In genomic region chr1:7540816-7541215, GRCh38 we compare ENCODE assay signal across 15 cellular contexts.
DNase-seq lines count a peak whose midpoint lies in the region; ATAC-seq and TF ChIP-seq lines count a peak whose summit lies in the region.
"Had no signal": no experiment of that assay in that cellular context is flagged by ENCODE, and none has a peak within 500 bp of the region (broad histone marks: within the 10 kb centered on the region; RNA-seq: fewer than 3 reads in every experiment).

No MANE protein-coding gene starts in this region.

- no peaks in the 10 kb centered on the region for H3K79me1 ChIP-seq in mesendoderm (ENCODE audit: low read length)

- TF ChIP-seq CTCF in glutamatergic neuron (IDR thresholded peaks at IDR 0.05; ENCODE audit: partially characterized antibody, unreplicated experiment) = no peak
- TF ChIP-seq CTCF in type B pancreatic cell (conservative IDR thresholded peaks at IDR 0.05) = no peak

- H3K4me1 ChIP-seq in mesendoderm (ENCODE audit: control insufficient read depth, low read depth, low read length) = peaks cover 8% of the 10 kb centered on the region
- H3K4me1 ChIP-seq: Caco-2 had no signal

- H3K18ac ChIP-seq in mesendoderm (ENCODE audit: low read length) = no peak overlapping the region

- no peak overlapping the region for H2AK5ac ChIP-seq in mesendoderm (ENCODE audit: low read length)

- H3K27ac Mint-ChIP-seq in glutamatergic neuron (ENCODE audit: unreplicated experiment) = no peak overlapping the region
- H3K27ac Mint-ChIP-seq in type B pancreatic cell = peak overlapping the region; percentile 0
- H3K27ac Mint-ChIP-seq: CD4-positive, alpha-beta T cell had no signal

- no CpG with 5 or more reads among the region's 7 CpGs for WGBS in mesendoderm (ENCODE audit: extremely low coverage, insufficient coverage, low lambda C conversion rate)

- peak overlapping the region; percentile 15 for H3K56ac ChIP-seq in mesendoderm (ENCODE audit: low read length)

- peaks cover 18% of the 10 kb centered on the region for H3K36me3 Mint-ChIP-seq in glutamatergic neuron (ENCODE audit: unreplicated experiment)
- H3K36me3 Mint-ChIP-seq in type B pancreatic cell = no peaks in the 10 kb centered on the region

- peaks cover 4% of the 10 kb centered on the region for H3K9me3 Mint-ChIP-seq in glutamatergic neuron (ENCODE audit: unreplicated experiment)
- no peaks in the 10 kb centered on the region for H3K9me3 Mint-ChIP-seq in type B pancreatic cell
- H3K9me3 Mint-ChIP-seq: CD4-positive, alpha-beta T cell had no signal

- H3K9ac ChIP-seq in mesendoderm (ENCODE audit: low read length) = no peak overlapping the region

- H3K27me3 ChIP-seq in mesendoderm (ENCODE audit: insufficient read depth, low read length, poor library complexity) = no peaks in the 10 kb centered on the region

- no peak overlapping the region for H2BK120ac ChIP-seq in mesendoderm (ENCODE audit: low read depth, low read length)

- ATAC-seq in GM18511 (IDR thresholded peaks at IDR 0.05; ENCODE audit: unreplicated experiment) (no peak), HG02885 (IDR thresholded peaks at IDR 0.05; ENCODE audit: poor library complexity, unreplicated experiment) (no peak)
- ATAC-seq: A549 had no signal

- no peak overlapping the region for H3K4ac ChIP-seq in mesendoderm (ENCODE audit: low read depth, low read length)

- H3K27me3 Mint-ChIP-seq in glutamatergic neuron (ENCODE audit: unreplicated experiment) = peaks cover 7% of the 10 kb centered on the region
- peaks cover 4% of the 10 kb centered on the region for H3K27me3 Mint-ChIP-seq in type B pancreatic cell

- H2BK5ac ChIP-seq in mesendoderm (ENCODE audit: low read length) = no peak overlapping the region

- no peak overlapping the region for H4K8ac ChIP-seq in mesendoderm (ENCODE audit: low read depth, low read length)

- H3K4me3 ChIP-seq in mesendoderm (ENCODE audit: low read length) = no peak overlapping the region
- H3K4me3 ChIP-seq: A549, HAP-1 had no signal

- peaks cover 31% of the 10 kb centered on the region for H3K4me1 Mint-ChIP-seq in glutamatergic neuron (ENCODE audit: low read depth, unreplicated experiment)
- peaks cover 54% of the 10 kb centered on the region for H3K4me1 Mint-ChIP-seq in type B pancreatic cell (ENCODE audit: unreplicated experiment)

- H3K79me2 ChIP-seq in mesendoderm (ENCODE audit: control insufficient read depth, insufficient read depth, low read length) = no peaks in the 10 kb centered on the region

- H4K5ac ChIP-seq in mesendoderm (ENCODE audit: low read length) = no peak overlapping the region

- DNase-seq in activated effector memory CD4-positive, alpha-beta T cell treated with anti-CD3 and anti-CD28 coated beads, Interleukin-2, amount 50 U/mL, for 16 hours = peak; percentile 28
- DNase-seq in activated effector memory CD4-positive, alpha-beta T cell treated with Interleukin-2 at 50 U/mL for 16 hours = no peak
- DNase-seq in glutamatergic neuron (peak; percentile 6), mesendoderm (no peak), type B pancreatic cell (ENCODE audit: extremely low spot score, unreplicated experiment) (no peak), NOMO-1 treated with DMSO at 0.1 percent for 48 hours (lab: John Stamatoyannopoulos, UW; ENCODE audit: unreplicated experiment) (no peak)
- DNase-seq: AML-193; Caco-2; CD4-positive, alpha-beta T cell had no signal

- H2BK15ac ChIP-seq in mesendoderm (replicated peaks; ENCODE audit: low read depth) = no peak overlapping the region

- H3K36me3 ChIP-seq in mesendoderm (ENCODE audit: control insufficient read depth, insufficient read depth, low read length) = no peaks in the 10 kb centered on the region
- H3K36me3 ChIP-seq: HAP-1 had no signal

- H3K4me2 ChIP-seq in mesendoderm (ENCODE audit: low read length) = no peak overlapping the region
- H3K4me2 ChIP-seq: A549 had no signal

- H3K4me3 Mint-ChIP-seq in glutamatergic neuron (ENCODE audit: unreplicated experiment) (no peak overlapping the region), type B pancreatic cell (peak overlapping the region; percentile 39)
- H3K4me3 Mint-ChIP-seq: CD4-positive, alpha-beta T cell had no signal

- no peak overlapping the region for H3K23ac ChIP-seq in mesendoderm (ENCODE audit: low read length)

- H3K27ac ChIP-seq in mesendoderm (ENCODE audit: low read depth, low read length) = no peak overlapping the region
- H3K27ac ChIP-seq: 22Rv1, C4-2B had no signal

Comparison
In these comparisons a context has a peak if more than half of its experiments do, and no peak if none do; other contexts are left out.
1. DNase-seq: peak in activated effector memory CD4-positive, alpha-beta T cell treated with anti-CD3 and anti-CD28 coated beads, Interleukin-2, amount 50 U/mL, for 16 hours (single experiment) and glutamatergic neuron (single experiment); none in activated effector memory CD4-positive, alpha-beta T cell treated with Interleukin-2 at 50 U/mL for 16 hours (single experiment), mesendoderm (single experiment), type B pancreatic cell (single experiment) and NOMO-1 treated with DMSO at 0.1 percent for 48 hours (single experiment).